ENCODE assay signal across 16 cellular contexts in genomic region chr3:30180305-30181275, GRCh38.
A peak's percentile ranks its signal among the peaks of the same experiment; 100 is the strongest.
DNase-seq lines count a peak whose midpoint lies in the region; ATAC-seq and TF ChIP-seq lines count a peak whose summit lies in the region.
"Had no signal": no experiment of that assay in that cellular context is flagged by ENCODE, and none has a peak within 500 bp of the region (broad histone marks: within the 10 kb centered on the region; RNA-seq: fewer than 3 reads in every experiment).

No MANE protein-coding gene starts in this region.

- TF ChIP-seq POLR2A in GM18505 (IDR thresholded peaks at IDR 0.05; ENCODE audit: borderline replicate concordance, extremely low read depth, insufficient read depth, insufficient read length): no peak

- peak; percentile 31 for DNase-seq in AG08395 (ENCODE audit: low spot score)
- DNase-seq in Kasumi-1 (lab: John Stamatoyannopoulos, UW): peak; percentile 26 to 53
- peak; percentile 53 for DNase-seq in SKM-1 treated with dmso at 0.1 percent for 144 hours (lab: John Stamatoyannopoulos, UW; ENCODE audit: unreplicated experiment)
- DNase-seq in foreskin fibroblast: peak; percentile 53 to 68
- DNase-seq in pons (ENCODE audit: low spot score): no peak
- DNase-seq: amniotic stem cell, mucosa of descending colon, NCI-H2227 treated with DMSO at 0.1 percent for 48 hours, posterior cingulate gyrus, stomach, uterus had no signal

- ATAC-seq in GM18505 (IDR thresholded peaks at IDR 0.05; ENCODE audit: unreplicated experiment): no peak
- no peak for ATAC-seq in HG03432 (IDR thresholded peaks at IDR 0.05; ENCODE audit: unreplicated experiment)
- no peak for ATAC-seq in GM18502 (IDR thresholded peaks at IDR 0.05; ENCODE audit: poor library complexity, unreplicated experiment)
- ATAC-seq: mucosa of descending colon, SK-N-SH treated with all-trans-retinoic acid at 6 μM for 48 hours had no signal

- TF ChIP-seq CTCF in foreskin fibroblast (IDR thresholded peaks at IDR 0.05; ENCODE audit: low read depth, low read length): no peak

- H3K4me3 ChIP-seq in foreskin fibroblast (ENCODE audit: low read depth in 1 of 2, low read length in 2 of 2): no peak overlapping the region
- H3K4me3 ChIP-seq: coronary artery, mucosa of descending colon, stomach, uterus had no signal
